ENCODE assay signal across 1 cellular context in genomic region chr16:22070361-22071351, GRCh38.
TF ChIP-seq lines count a peak whose summit lies in the region.

No MANE protein-coding gene starts in this region.

TF ChIP-seq in WTC11, 78 proteins besides CTCF, POLR2A, EP300 and RAD21 (continued from another document):
- no peak for TF ChIP-seq HMGXB4 (CRISPR knock-in tag; IDR thresholded peaks at IDR 0.05)
- no peak for TF ChIP-seq ZNF425 (CRISPR knock-in tag; conservative IDR thresholded peaks at IDR 0.05)
TF ChIP-seq in WTC11: peak in this region for 0.
